8 cellular contexts compared by ENCODE assay signal in the genomic region with DNA sequence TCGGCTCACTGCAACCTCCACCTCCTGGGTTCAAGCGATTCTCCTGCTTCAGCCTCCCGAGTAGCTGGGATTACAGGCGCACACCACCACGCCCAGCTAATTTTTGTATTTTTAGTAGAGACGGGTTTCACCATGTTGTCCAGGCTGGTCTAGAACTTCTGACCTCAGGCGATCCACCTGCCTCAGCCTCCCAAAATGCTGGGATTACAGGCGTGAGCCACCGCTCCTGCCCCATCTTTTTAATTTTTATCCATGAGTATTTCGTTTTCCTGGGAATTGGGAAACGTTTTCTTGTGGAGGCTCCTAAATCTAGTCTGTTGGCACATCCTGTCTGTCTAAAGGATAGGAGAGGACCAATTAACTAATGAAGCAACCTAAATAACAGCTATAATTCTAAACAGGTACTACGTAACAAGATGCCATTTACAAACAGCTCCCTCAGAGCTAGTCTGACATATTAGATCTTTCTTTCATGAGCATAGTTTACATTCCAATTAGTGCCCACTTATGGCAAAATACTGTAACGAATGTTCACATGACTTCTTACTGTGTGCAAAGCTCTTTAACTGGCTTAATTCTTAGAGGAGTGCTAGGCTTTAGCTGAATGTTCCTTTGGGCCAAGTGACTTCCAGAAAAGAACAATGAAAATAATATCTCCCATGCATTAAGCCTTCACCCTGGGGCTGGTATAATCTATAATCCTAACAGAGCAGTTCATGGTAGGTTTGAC.
A peak's percentile ranks its signal among the peaks of the same experiment; 100 is the strongest.
DNase-seq lines count a peak whose midpoint lies in the region; ATAC-seq and TF ChIP-seq lines count a peak whose summit lies in the region.

No MANE protein-coding gene starts in this region.

- no peaks in the 10 kb centered on the region for H3K9me3 Mint-ChIP-seq in CD14-positive monocyte
- no peaks in the 10 kb centered on the region for H3K9me3 Mint-ChIP-seq in GM23338
- no peaks in the 10 kb centered on the region for H3K9me3 Mint-ChIP-seq in activated T-helper 2 cell treated with anti-CD3 and anti-CD28 coated beads, Interferon-gamma antibody, Interleukin-2, Interleukin-4, amounts not matched to agents 10 μg/mL and 5 μg/mL and 100 μg/mL, durations not matched to agents 14 hours and 24 hours and 36 hours
- no peaks in the 10 kb centered on the region for H3K9me3 Mint-ChIP-seq in natural killer cell

- peak overlapping the region; percentile 99; the same call in 1 of the 2 replicates for H2AFZ ChIP-seq in GM23338

- no peaks in the 10 kb centered on the region for H3K4me1 ChIP-seq in GM23338 (ENCODE audit: insufficient read depth)

- H3K27me3 ChIP-seq in GM23338 (ENCODE audit: insufficient read depth): no peaks in the 10 kb centered on the region

- H3K4me3 Mint-ChIP-seq in CD14-positive monocyte (peak overlapping the region; percentile 78 to 93), GM23338 (peak overlapping the region; percentile 90), natural killer cell (peak overlapping the region; percentile 81)
- peak overlapping the region; percentile 64 for H3K4me3 Mint-ChIP-seq in activated T-helper 2 cell treated with anti-CD3 and anti-CD28 coated beads, Interferon-gamma antibody, Interleukin-2, Interleukin-4, amounts not matched to agents 10 μg/mL and 5 μg/mL and 100 μg/mL, durations not matched to agents 14 hours and 24 hours and 36 hours (ENCODE audit: low read depth)

- peak overlapping the region; percentile 97; the same call in 1 of the 2 replicates for H3K4me2 ChIP-seq in GM23338

- H3K36me3 Mint-ChIP-seq in CD14-positive monocyte (no peaks in the 10 kb centered on the region), GM23338 (ENCODE audit: low read depth) (no peaks in the 10 kb centered on the region), natural killer cell (no peaks in the 10 kb centered on the region)
- H3K36me3 Mint-ChIP-seq in activated T-helper 2 cell treated with anti-CD3 and anti-CD28 coated beads, Interferon-gamma antibody, Interleukin-2, Interleukin-4, amounts not matched to agents 10 μg/mL and 5 μg/mL and 100 μg/mL, durations not matched to agents 14 hours and 24 hours and 36 hours (ENCODE audit: low read depth): no peaks in the 10 kb centered on the region

- no peaks in the 10 kb centered on the region for H3K36me3 ChIP-seq in GM23338 (ENCODE audit: insufficient read depth)

- no peaks in the 10 kb centered on the region for H3F3A ChIP-seq in GM23338 (replicated peaks; ENCODE audit: low read depth)

- intact Hi-C loops in CD14-positive monocyte (cut with micrococcal nuclease) (no loop called here), natural killer cell (cut with micrococcal nuclease) (no loop called here)
- intact Hi-C loops in activated T-helper 2 cell treated with anti-CD3 and anti-CD28 coated beads, Interferon-gamma antibody, Interleukin-2, Interleukin-4, amounts not matched to agents 10 μg/mL and 5 μg/mL and 100 μg/mL, durations not matched to agents 14 hours and 24 hours and 36 hours (cut with micrococcal nuclease): loop anchor here (10.0 kb wide), 1 partner anchor 60 kb away; no protein-coding TSS in a partner anchor

- ATAC-seq in GM23338: no peak
- no peak for ATAC-seq in natural killer cell
- no peak for ATAC-seq in HG02870 (IDR thresholded peaks at IDR 0.05; ENCODE audit: unreplicated experiment)

- TF ChIP-seq CTCF in CD14-positive monocyte (IDR thresholded peaks at IDR 0.05): no peak
- no peak for TF ChIP-seq CTCF in GM23338 (conservative IDR thresholded peaks at IDR 0.05; ENCODE audit: low read depth in 2 of 2)
- TF ChIP-seq CTCF in natural killer cell (IDR thresholded peaks at IDR 0.05): no peak

- H3K9me2 ChIP-seq in GM23338 (ENCODE audit: insufficient read depth): no peaks in the 10 kb centered on the region

- H3K27ac Mint-ChIP-seq in CD14-positive monocyte (no peak overlapping the region), GM23338 (no peak overlapping the region), natural killer cell (no peak overlapping the region)
- H3K27ac Mint-ChIP-seq in activated T-helper 2 cell treated with anti-CD3 and anti-CD28 coated beads, Interferon-gamma antibody, Interleukin-2, Interleukin-4, amounts not matched to agents 10 μg/mL and 5 μg/mL and 100 μg/mL, durations not matched to agents 14 hours and 24 hours and 36 hours: no peak overlapping the region

- peaks cover 12% of the 10 kb centered on the region for H3K4me1 Mint-ChIP-seq in CD14-positive monocyte
- peaks cover 3% of the 10 kb centered on the region; the same call in 2 of the 3 replicates for H3K4me1 Mint-ChIP-seq in GM23338
- peaks cover 1% of the 10 kb centered on the region for H3K4me1 Mint-ChIP-seq in activated T-helper 2 cell treated with anti-CD3 and anti-CD28 coated beads, Interferon-gamma antibody, Interleukin-2, Interleukin-4, amounts not matched to agents 10 μg/mL and 5 μg/mL and 100 μg/mL, durations not matched to agents 14 hours and 24 hours and 36 hours (ENCODE audit: low read depth)
- peaks cover 5 to 9% of the 10 kb centered on the region in 2 donors for H3K4me1 Mint-ChIP-seq in natural killer cell

- H3K27me3 Mint-ChIP-seq in CD14-positive monocyte (ENCODE audit: low read depth in 3 of 3) (peaks cover 19 to 37% (median 35%) of the 10 kb centered on the region in 3 donors), GM23338 (ENCODE audit: insufficient read depth, low read depth, poor library complexity) (peaks cover 6% of the 10 kb centered on the region), natural killer cell (ENCODE audit: low read depth in 2 of 2) (peaks cover 17 to 34% of the 10 kb centered on the region in 2 donors)
- H3K27me3 Mint-ChIP-seq in activated T-helper 2 cell treated with anti-CD3 and anti-CD28 coated beads, Interferon-gamma antibody, Interleukin-2, Interleukin-4, amounts not matched to agents 10 μg/mL and 5 μg/mL and 100 μg/mL, durations not matched to agents 14 hours and 24 hours and 36 hours (ENCODE audit: low read depth): peaks cover 44% of the 10 kb centered on the region

- H4K20me1 ChIP-seq in GM23338 (replicated peaks; ENCODE audit: insufficient read depth): no peaks in the 10 kb centered on the region

- H3K27ac ChIP-seq in GM23338 (ENCODE audit: low read depth): no peak overlapping the region

- no peaks in the 10 kb centered on the region for H3K79me2 ChIP-seq in GM23338 (replicated peaks; ENCODE audit: insufficient read depth)

- DNase-seq in CD14-positive monocyte (ENCODE audit: low spot score) (no peak), GM23338 (ENCODE audit: low spot score) (no peak), natural killer cell (no peak), T1000 (lab: John Stamatoyannopoulos, UW) (no peak), SIG-M5 (lab: John Stamatoyannopoulos, UW) (no peak)
- no peak for DNase-seq in activated T-helper 2 cell treated with anti-CD3 and anti-CD28 coated beads, Interferon-gamma antibody, Interleukin-2, Interleukin-4, amounts not matched to agents 10 μg/mL and 5 μg/mL and 100 μg/mL, durations not matched to agents 14 hours and 24 hours and 36 hours (ENCODE audit: low spot score)
- DNase-seq in stimulated activated CD4-positive, alpha-beta T cell treated with anti-CD3 and anti-CD28 coated beads, Interleukin-4, amount 100 ng/mL, for 4 hours: no peak

- H3K4me3 ChIP-seq in GM23338: peak overlapping the region; percentile 94

TF ChIP-seq in GM23338, 12 proteins besides CTCF, POLR2A, EP300 and RAD21:
- no peak for TF ChIP-seq EZH2phosphoT487 (IDR thresholded peaks at IDR 0.05; ENCODE audit: unreplicated experiment)
- no peak for TF ChIP-seq NANOG (IDR thresholded peaks at IDR 0.05; ENCODE audit: borderline replicate concordance)
- TF ChIP-seq POLR2AphosphoS5 (IDR thresholded peaks at IDR 0.05; ENCODE audit: low read depth): no peak
- no peak for TF ChIP-seq JUNB (IDR thresholded peaks at IDR 0.05; ENCODE audit: unreplicated experiment)
- no peak for TF ChIP-seq ZNF114 (CRISPR knock-in tag; IDR thresholded peaks at IDR 0.05)
- TF ChIP-seq, protein P1, sequence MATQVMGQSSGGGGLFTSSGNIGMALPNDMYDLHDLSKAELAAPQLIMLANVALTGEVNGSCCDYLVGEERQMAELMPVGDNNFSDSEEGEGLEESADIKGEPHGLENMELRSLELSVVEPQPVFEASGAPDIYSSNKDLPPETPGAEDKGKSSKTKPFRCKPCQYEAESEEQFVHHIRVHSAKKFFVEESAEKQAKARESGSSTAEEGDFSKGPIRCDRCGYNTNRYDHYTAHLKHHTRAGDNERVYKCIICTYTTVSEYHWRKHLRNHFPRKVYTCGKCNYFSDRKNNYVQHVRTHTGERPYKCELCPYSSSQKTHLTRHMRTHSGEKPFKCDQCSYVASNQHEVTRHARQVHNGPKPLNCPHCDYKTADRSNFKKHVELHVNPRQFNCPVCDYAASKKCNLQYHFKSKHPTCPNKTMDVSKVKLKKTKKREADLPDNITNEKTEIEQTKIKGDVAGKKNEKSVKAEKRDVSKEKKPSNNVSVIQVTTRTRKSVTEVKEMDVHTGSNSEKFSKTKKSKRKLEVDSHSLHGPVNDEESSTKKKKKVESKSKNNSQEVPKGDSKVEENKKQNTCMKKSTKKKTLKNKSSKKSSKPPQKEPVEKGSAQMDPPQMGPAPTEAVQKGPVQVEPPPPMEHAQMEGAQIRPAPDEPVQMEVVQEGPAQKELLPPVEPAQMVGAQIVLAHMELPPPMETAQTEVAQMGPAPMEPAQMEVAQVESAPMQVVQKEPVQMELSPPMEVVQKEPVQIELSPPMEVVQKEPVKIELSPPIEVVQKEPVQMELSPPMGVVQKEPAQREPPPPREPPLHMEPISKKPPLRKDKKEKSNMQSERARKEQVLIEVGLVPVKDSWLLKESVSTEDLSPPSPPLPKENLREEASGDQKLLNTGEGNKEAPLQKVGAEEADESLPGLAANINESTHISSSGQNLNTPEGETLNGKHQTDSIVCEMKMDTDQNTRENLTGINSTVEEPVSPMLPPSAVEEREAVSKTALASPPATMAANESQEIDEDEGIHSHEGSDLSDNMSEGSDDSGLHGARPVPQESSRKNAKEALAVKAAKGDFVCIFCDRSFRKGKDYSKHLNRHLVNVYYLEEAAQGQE (IDR thresholded peaks at IDR 0.05; ENCODE audit: unreplicated experiment): no peak
- no peak for TF ChIP-seq EZH2 (IDR thresholded peaks at IDR 0.05; ENCODE audit: low read depth, unreplicated experiment)
